In genomic region chr4:56164921-56165320, GRCh38 we compare ENCODE assay signal across 22 cellular contexts.
"Had no signal": no experiment of that assay in that cellular context is flagged by ENCODE, and none has a peak within 500 bp of the region (broad histone marks: within the 10 kb centered on the region; RNA-seq: fewer than 3 reads in every experiment).

No MANE protein-coding gene starts in this region.

- H3K36me3 ChIP-seq: MG63 had no signal

- H3K36me3 Mint-ChIP-seq: T-cell had no signal

- H3K9me3 ChIP-seq: MG63 had no signal

- ATAC-seq: activated CD4-positive, alpha-beta T cell treated with anti-CD3 and anti-CD28 coated beads for 36 hours; activated CD8-positive, alpha-beta T cell treated with anti-CD3 and anti-CD28 coated beads for 36 hours; Right ventricle myocardium inferior; T-cell had no signal

- H3K27me3 ChIP-seq: MG63 had no signal

- H3K27ac ChIP-seq: SK-N-MC, VCaP had no signal

- H3K27ac Mint-ChIP-seq: activated CD4-positive, alpha-beta T cell treated with anti-CD3 and anti-CD28 coated beads for 36 hours; activated CD8-positive, alpha-beta T cell treated with anti-CD3 and anti-CD28 coated beads for 36 hours; T-cell had no signal

- H3K4me3 Mint-ChIP-seq: activated CD4-positive, alpha-beta T cell treated with anti-CD3 and anti-CD28 coated beads for 36 hours; activated CD8-positive, alpha-beta T cell treated with anti-CD3 and anti-CD28 coated beads for 36 hours; T-cell had no signal

- H3K4me1 Mint-ChIP-seq: activated CD4-positive, alpha-beta T cell treated with anti-CD3 and anti-CD28 coated beads for 36 hours; T-cell had no signal

- DNase-seq: activated CD4-positive, alpha-beta T cell treated with anti-CD3 and anti-CD28 coated beads for 36 hours; activated CD4-positive, CD25-positive, alpha-beta regulatory T cell; activated CD8-positive, alpha-beta memory T cell treated with anti-CD3 and anti-CD28 coated beads, Interleukin-2, amount 50 U/mL, for 4 hours; activated CD8-positive, alpha-beta T cell treated with anti-CD3 and anti-CD28 coated beads for 36 hours; activated naive CD4-positive, alpha-beta T cell treated with anti-CD3 and anti-CD28 coated beads, Interleukin-2, amount 50 U/mL, for 16 hours; amniotic stem cell; MG63; NCI-H1105 treated with DMSO at 0.1 percent for 48 hours; NCI-H1436 treated with DMSO at 0.1 percent for 48 hours; NCI-H187 treated with DMSO at 0.1 percent for 48 hours; NCI-H2081 treated with DMSO at 0.1 percent for 48 hours; NCI-H2171 treated with DMSO at 0.1 percent for 48 hours; NCI-H226; NCI-H526; NCI-H82; RPMI8226; T-cell; T-helper 2 cell; T1000 had no signal

- H3K4me3 ChIP-seq: MG63, SK-N-MC had no signal
